In genomic region chr17:16925461-16926060, GRCh38 we compare ENCODE assay signal across 1 cellular context.
TF ChIP-seq lines count a peak whose summit lies in the region.

No MANE protein-coding gene starts in this region.

TF ChIP-seq in IMR-90, 13 proteins besides CTCF, POLR2A, EP300 and RAD21 (continued from another document):
- TF ChIP-seq CHD1 (IDR thresholded peaks at IDR 0.05; ENCODE audit: low read depth, low read length) (no peak), FOS (IDR thresholded peaks at IDR 0.05; ENCODE audit: low read depth, low read length) (no peak), ELK1 (IDR thresholded peaks at IDR 0.05; ENCODE audit: borderline replicate concordance, low read depth, low read length) (no peak)
TF ChIP-seq in IMR-90: peak in this region for 0.
